ENCODE assay signal across 21 cellular contexts in genomic region chr16:58615280-58615679, GRCh38. TPM values are rescaled to one million over a fixed set of nuclear protein-coding genes. Genes with fewer than 3 reads are reported as not detected.
A peak's percentile ranks its signal among the peaks of the same experiment; 100 is the strongest.
DNase-seq lines count a peak whose midpoint lies in the region; ATAC-seq and TF ChIP-seq lines count a peak whose summit lies in the region.
"Had no signal": no experiment of that assay in that cellular context is flagged by ENCODE, and none has a peak within 500 bp of the region (broad histone marks: within the 10 kb centered on the region; RNA-seq: fewer than 3 reads in every experiment).

No MANE protein-coding gene starts in this region.

- WGBS in body of pancreas, 2 donors: 67% methylated on average over 3 of the region's 3 CpGs; no CpG with 5 or more reads in 1 of the 2 donors

- no peak overlapping the region for H3K4me3 ChIP-seq in cardiac fibroblast (replicated peaks in 1 of 2; ENCODE audit: low read depth in 2 of 2, low read length in 2 of 2)
- no peak overlapping the region for H3K4me3 ChIP-seq in coronary artery
- no peak overlapping the region for H3K4me3 ChIP-seq in body of pancreas
- H3K4me3 ChIP-seq: HAP-1, uterus had no signal

- H3K27me3 ChIP-seq in body of pancreas: no peaks in the 10 kb centered on the region
- H3K27me3 ChIP-seq: uterus had no signal

- no peak for TF ChIP-seq POLR2A in body of pancreas (IDR thresholded peaks at IDR 0.05)

- no peaks in the 10 kb centered on the region for H3K9me3 Mint-ChIP-seq in activated naive CD4-positive, alpha-beta T cell treated with anti-CD3 and anti-CD28 coated beads, Interleukin-2, amount 50 U/mL, for 72 hours
- H3K9me3 Mint-ChIP-seq: activated B cell treated with CpG ODN at 0.5 μM for 24 hours; natural killer cell treated with Interleukin-12 subunit alpha and Interleukin-12 subunit beta and Interleukin-15 and Interleukin-18, amount 100 ng/mL, for 72 hours; T-helper 1 cell treated with Interleukin-12 subunit alpha and Interleukin-12 subunit beta and Interleukin-4 antibody, amounts not matched to agents 30 μg/mL and 1 μg/mL, for 36 hours had no signal

- peak overlapping the region in 1 of 2 donors; percentile 21 for H3K27ac Mint-ChIP-seq in activated naive CD4-positive, alpha-beta T cell treated with anti-CD3 and anti-CD28 coated beads, Interleukin-2, amount 50 U/mL, for 72 hours
- H3K27ac Mint-ChIP-seq in T-helper 17 cell: peak overlapping the region; percentile 77
- H3K27ac Mint-ChIP-seq: activated B cell treated with CpG ODN at 0.5 μM for 24 hours; T-helper 1 cell treated with Interleukin-12 subunit alpha and Interleukin-12 subunit beta and Interleukin-4 antibody, amounts not matched to agents 30 μg/mL and 1 μg/mL, for 36 hours had no signal

- ATAC-seq in activated naive CD4-positive, alpha-beta T cell treated with anti-CD3 and anti-CD28 coated beads, Interleukin-2, amount 50 U/mL, for 72 hours: peak; percentile 54 to 74
- no peak for ATAC-seq in T-helper 17 cell
- peak; percentile 32 for ATAC-seq in stimulated activated naive CD8-positive, alpha-beta T cell treated with anti-CD3 and anti-CD28 coated beads, Interleukin-15, Interleukin-2, amounts not matched to agents 100 U/mL and 50 U/mL, for 24 hours
- ATAC-seq in body of pancreas: no peak
- ATAC-seq in GM18868 (IDR thresholded peaks at IDR 0.05; ENCODE audit: unreplicated experiment): no peak
- ATAC-seq: natural killer cell treated with Interleukin-12 subunit alpha and Interleukin-12 subunit beta and Interleukin-15 and Interleukin-18, amount 100 ng/mL, for 72 hours had no signal

- intact Hi-C loops in body of pancreas (cut with DNase I): no loop called here

- H3K27ac ChIP-seq in coronary artery (no peak overlapping the region), body of pancreas (no peak overlapping the region)
- H3K27ac ChIP-seq: KMS-11, uterus had no signal

- no peak for DNase-seq in activated naive CD4-positive, alpha-beta T cell treated with anti-CD3 and anti-CD28 coated beads, Interleukin-2, amount 50 U/mL, for 72 hours (ENCODE audit: low spot score in 2 of 2)
- no peak for DNase-seq in activated naive CD4-positive, alpha-beta T cell treated with Interleukin-2 at 50 U/mL for 16 hours
- no peak for DNase-seq in T-helper 17 cell
- DNase-seq in cardiac fibroblast (ENCODE audit: low read depth in 2 of 2): peak; percentile 6 to 46
- DNase-seq in stimulated activated naive CD8-positive, alpha-beta T cell treated with anti-CD3 and anti-CD28 coated beads, Interleukin-15, Interleukin-2, amounts not matched to agents 100 U/mL and 50 U/mL, for 24 hours: no peak
- DNase-seq in coronary artery (ENCODE audit: low spot score): no peak
- no peak for DNase-seq in body of pancreas
- DNase-seq: activated B cell treated with CpG ODN at 0.5 μM for 24 hours, cerebellar nuclear complex, COR-L47, hypothalamus, kidney glomerular epithelial cell, NCI-H1105, NCI-H69, SHP77 treated with DMSO at 0.1 percent for 48 hours, uterus had no signal

- peaks cover 17% of the 10 kb centered on the region for H3K4me1 ChIP-seq in body of pancreas
- H3K4me1 ChIP-seq: HAP-1, uterus had no signal

- TF ChIP-seq CTCF in cardiac fibroblast (IDR thresholded peaks at IDR 0.05; ENCODE audit: low read depth, low read length): no peak
- no peak for TF ChIP-seq CTCF in coronary artery (IDR thresholded peaks at IDR 0.05)
- no peak for TF ChIP-seq CTCF in body of pancreas (IDR thresholded peaks at IDR 0.05)

- H3K4me1 Mint-ChIP-seq in T-helper 17 cell: peaks cover 26% of the 10 kb centered on the region

- H3K4me3 Mint-ChIP-seq in T-helper 17 cell: peak overlapping the region; percentile 45
- H3K4me3 Mint-ChIP-seq: activated B cell treated with CpG ODN at 0.5 μM for 24 hours; natural killer cell treated with Interleukin-12 subunit alpha and Interleukin-12 subunit beta and Interleukin-15 and Interleukin-18, amount 100 ng/mL, for 72 hours; T-helper 1 cell treated with Interleukin-12 subunit alpha and Interleukin-12 subunit beta and Interleukin-4 antibody, amounts not matched to agents 30 μg/mL and 1 μg/mL, for 36 hours had no signal

- H3K36me3 ChIP-seq in body of pancreas (replicated peaks in 1 of 2; ENCODE audit: insufficient read depth in 1 of 2, low read depth in 2 of 2): peaks cover 0 to 10% of the 10 kb centered on the region in 2 donors
- H3K36me3 ChIP-seq: uterus had no signal

- H3K27me3 Mint-ChIP-seq in T-helper 17 cell: no peaks in the 10 kb centered on the region
- H3K27me3 Mint-ChIP-seq: activated B cell treated with CpG ODN at 0.5 μM for 24 hours; natural killer cell treated with Interleukin-12 subunit alpha and Interleukin-12 subunit beta and Interleukin-15 and Interleukin-18, amount 100 ng/mL, for 72 hours had no signal

- H3K36me3 Mint-ChIP-seq in activated naive CD4-positive, alpha-beta T cell treated with anti-CD3 and anti-CD28 coated beads, Interleukin-2, amount 50 U/mL, for 72 hours: peaks cover 0 to 19% of the 10 kb centered on the region in 2 donors
- no peaks in the 10 kb centered on the region for H3K36me3 Mint-ChIP-seq in T-helper 17 cell (ENCODE audit: low read depth)

- H3K9me3 ChIP-seq in T-helper 17 cell (ENCODE audit: control insufficient read depth, low read length, poor library complexity, severe bottlenecking) (no peaks in the 10 kb centered on the region), body of pancreas (no peaks in the 10 kb centered on the region)
- H3K9me3 ChIP-seq: HAP-1, uterus had no signal

RNA-seq across cellular contexts. Expression of gene CNOT1, which starts 14.3 kb away (rescaled TPM):
- 100 to 1,000 TPM; 300 to 360 TPM for total RNA-seq in activated naive CD4-positive, alpha-beta T cell treated with anti-CD3 and anti-CD28 coated beads, Interleukin-2, amount 50 U/mL, for 72 hours
- total RNA-seq in T-helper 17 cell: 100 to 1,000 TPM; 213 to 224 TPM
- 10 to 100 TPM; 56.8 to 63.9 TPM for total RNA-seq in body of pancreas

Comparison
In these comparisons a context has a peak if more than half of its experiments do, and no peak if none do; other contexts are left out.
1. ATAC-seq: peak in activated naive CD4-positive, alpha-beta T cell treated with anti-CD3 and anti-CD28 coated beads, Interleukin-2, amount 50 U/mL, for 72 hours (2 of 2) and stimulated activated naive CD8-positive, alpha-beta T cell treated with anti-CD3 and anti-CD28 coated beads, Interleukin-15, Interleukin-2, amounts not matched to agents 100 U/mL and 50 U/mL, for 24 hours (single experiment); none in T-helper 17 cell (single experiment), body of pancreas (single experiment) and GM18868 (single experiment).
2. DNase-seq: peak in cardiac fibroblast (2 of 2); none in activated naive CD4-positive, alpha-beta T cell treated with anti-CD3 and anti-CD28 coated beads, Interleukin-2, amount 50 U/mL, for 72 hours (0 of 2), activated naive CD4-positive, alpha-beta T cell treated with Interleukin-2 at 50 U/mL for 16 hours (single experiment), T-helper 17 cell (0 of 3), stimulated activated naive CD8-positive, alpha-beta T cell treated with anti-CD3 and anti-CD28 coated beads, Interleukin-15, Interleukin-2, amounts not matched to agents 100 U/mL and 50 U/mL, for 24 hours (single experiment), coronary artery (single experiment) and body of pancreas (0 of 4).